Comparison of ENCODE assay signal across 8 cellular contexts in genomic region chr7:908919-909357, GRCh38. TPM values are rescaled to one million over a fixed set of nuclear protein-coding genes. Genes with fewer than 3 reads are reported as not detected.
A peak's percentile ranks its signal among the peaks of the same experiment; 100 is the strongest.
DNase-seq lines count a peak whose midpoint lies in the region; ATAC-seq and TF ChIP-seq lines count a peak whose summit lies in the region.
"Not testable (repeated sequence)": the region's sequence is repeated elsewhere in the genome, so short reads cannot be mapped to it uniquely, and the experiment has no call there.

No MANE protein-coding gene starts in this region.

- not testable (repeated sequence) for H3K4me1 ChIP-seq in BE2C

- H3K9me3 ChIP-seq in BE2C: not testable (repeated sequence)

- DNase-seq in BE2C (peak; percentile 82), NOMO-1 treated with DMSO at 0.1 percent for 48 hours (lab: John Stamatoyannopoulos, UW; ENCODE audit: unreplicated experiment) (peak; percentile 65), ecto neural progenitor cell (ENCODE audit: low spot score) (peak; percentile 85), left lobe of liver (ENCODE audit: low spot score) (peak; percentile 71)
- DNase-seq in activated CD8-positive, alpha-beta memory T cell treated with anti-CD3 and anti-CD28 coated beads for 24 hours: peak; percentile 95
- peak; percentile 61 to 65 for DNase-seq in stimulated activated CD4-positive, alpha-beta T cell treated with anti-CD3 and anti-CD28 coated beads, Interleukin-1b, Interleukin-23, amount 100 ng/mL, for 4 hours (ENCODE audit: low read depth in 2 of 2)

- H3K36me3 ChIP-seq in BE2C: not testable (repeated sequence)

- ATAC-seq in GM19324 (IDR thresholded peaks at IDR 0.05; ENCODE audit: low FRiP score, unreplicated experiment): peak; percentile 82
- ATAC-seq in HG03432 (IDR thresholded peaks at IDR 0.05; ENCODE audit: unreplicated experiment): peak; percentile 75
- peak; percentile 88 for ATAC-seq in left lobe of liver

- H3K27me3 ChIP-seq in BE2C: not testable (repeated sequence)

- TF ChIP-seq CTCF in BE2C (IDR thresholded peaks at IDR 0.05; ENCODE audit: low read depth, low read length): peak; percentile 74

- H3K4me3 ChIP-seq in BE2C (ENCODE audit: low read depth, low read length): peak overlapping the region; percentile 38

RNA-seq across cellular contexts. Expression of gene GET4, which starts 32.6 kb away (rescaled TPM):
- polyA plus RNA-seq in BE2C (2012; ENCODE audit: insufficient read depth, insufficient read length, low read depth): 190 TPM
- 38.2 TPM for total RNA-seq in left lobe of liver

RNA-seq across cellular contexts. Expression of gene ADAP1, which starts 45.5 kb away (rescaled TPM):
- polyA plus RNA-seq in BE2C (2012; ENCODE audit: insufficient read depth, insufficient read length, low read depth): 37.8 TPM
- total RNA-seq in left lobe of liver: 2.8 TPM

Comparison
In these comparisons a context has a peak if more than half of its experiments do, and no peak if none do; other contexts are left out.
1. Peak in every context shown above with its lines: DNase-seq, ATAC-seq and H3K4me3 ChIP-seq.